ENCODE assay signal across 8 cellular contexts in the genomic region with DNA sequence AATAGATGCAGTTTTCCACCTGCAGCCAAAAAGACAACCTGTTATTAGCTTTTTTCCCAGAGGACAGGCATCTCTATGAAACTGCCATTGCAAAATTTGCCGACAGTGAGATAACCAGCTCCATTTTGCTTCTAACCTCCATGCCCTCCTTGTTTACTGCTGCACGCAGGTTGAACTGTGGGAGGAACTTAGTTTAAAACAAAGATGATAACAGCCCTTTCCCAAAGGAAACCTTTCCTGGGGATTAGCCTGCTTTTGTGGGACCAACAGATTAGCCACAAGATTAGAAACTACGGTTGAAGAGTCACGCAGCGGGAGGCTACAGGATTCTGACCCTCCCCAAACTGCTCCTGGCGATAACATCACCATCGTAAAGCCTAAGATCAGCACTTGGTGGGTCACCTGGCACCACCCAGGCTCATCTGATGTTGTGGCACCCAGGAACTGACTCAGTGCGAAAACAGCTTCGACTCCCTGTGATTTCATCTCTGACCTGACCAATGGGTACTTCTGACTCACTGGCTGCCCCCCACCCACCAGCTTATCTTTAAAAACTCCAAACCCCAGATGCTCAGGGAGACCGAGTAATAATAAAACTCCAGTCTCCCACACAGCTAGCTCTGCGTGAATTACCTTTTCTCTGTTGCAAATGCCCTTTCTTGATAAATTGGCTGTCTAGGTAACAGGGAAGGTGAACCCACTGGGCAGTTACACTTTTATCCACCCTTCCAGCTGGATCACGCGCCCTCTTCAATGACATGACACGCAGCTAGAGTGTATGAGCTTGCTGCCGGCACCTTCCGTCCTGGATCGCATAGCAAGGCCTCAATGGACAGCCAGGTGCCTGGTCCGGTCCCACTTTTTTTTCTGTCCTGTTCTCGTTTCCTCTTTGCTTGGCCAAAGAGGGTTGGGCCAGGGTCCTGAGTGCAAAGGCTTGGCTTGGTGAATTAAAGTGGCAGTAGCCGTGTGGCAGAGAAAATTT. TPM values are rescaled to one million over a fixed set of nuclear protein-coding genes. Genes with fewer than 3 reads are reported as not detected.
DNase-seq lines count a peak whose midpoint lies in the region; ATAC-seq and TF ChIP-seq lines count a peak whose summit lies in the region.

No MANE protein-coding gene starts in this region.

- intact Hi-C loops in right lobe of liver (cut with DNase I), result loop anchor here in 1 of 2 donors (10.0 kb wide), 1 partner anchor 171 kb away; no protein-coding TSS in a partner anchor

- no peaks in the 10 kb centered on the region for H3K9me3 Mint-ChIP-seq in stimulated activated memory B cell treated with anti-CD40 and anti-IgM and Interleukin-4, amounts not matched to agents 10 μg/mL and 1 μg/mL and 100 μg/mL, for 72 hours

- TF ChIP-seq CTCF in RWPE2 (IDR thresholded peaks at IDR 0.05; ENCODE audit: poor library complexity, severe bottlenecking), result no peak
- TF ChIP-seq CTCF in astrocyte of the cerebellum (IDR thresholded peaks at IDR 0.05; ENCODE audit: low read depth, low read length, missing control alignments), result no peak
- TF ChIP-seq CTCF in right lobe of liver (IDR thresholded peaks at IDR 0.05), result no peak

- H3K4me1 Mint-ChIP-seq in stimulated activated memory B cell treated with anti-CD40 and anti-IgM and Interleukin-4, amounts not matched to agents 10 μg/mL and 1 μg/mL and 100 μg/mL, for 72 hours, result peaks cover 64% of the 10 kb centered on the region

- H3K4me3 Mint-ChIP-seq in stimulated activated memory B cell treated with anti-CD40 and anti-IgM and Interleukin-4, amounts not matched to agents 10 μg/mL and 1 μg/mL and 100 μg/mL, for 72 hours, result peak overlapping the region; percentile 87

- ATAC-seq in GM18505 (IDR thresholded peaks at IDR 0.05; ENCODE audit: unreplicated experiment), result no peak
- ATAC-seq in RWPE2 (ENCODE audit: low read depth), result peak; percentile 48
- no peak for ATAC-seq in right lobe of liver
- ATAC-seq in stimulated activated memory B cell treated with anti-CD40 and anti-IgM and Interleukin-4, amounts not matched to agents 10 μg/mL and 1 μg/mL and 100 μg/mL, for 72 hours, result peak; percentile 32
- ATAC-seq in GM18867 (IDR thresholded peaks at IDR 0.05; ENCODE audit: unreplicated experiment), result no peak
- ATAC-seq in GM18907 (IDR thresholded peaks at IDR 0.05; ENCODE audit: unreplicated experiment), result no peak

- H3K27me3 ChIP-seq in RWPE2 (ENCODE audit: insufficient read depth, poor library complexity, severe bottlenecking) (no peaks in the 10 kb centered on the region), right lobe of liver (no peaks in the 10 kb centered on the region)

- H3K36me3 ChIP-seq in RWPE2 (ENCODE audit: low read depth) (peaks cover 53% of the 10 kb centered on the region), right lobe of liver (peaks cover 0 to 34% (median 19%) of the 10 kb centered on the region in 4 donors)

- H3K27ac ChIP-seq in RWPE2 (ENCODE audit: poor library complexity, severe bottlenecking) (peak overlapping the region; percentile 96), right lobe of liver (peak overlapping the region in 1 of 3 donors; percentile 83)

- 69% methylated on average over 17 of the region's 20 CpGs for WGBS in right lobe of liver (ENCODE audit: insufficient coverage, low coverage, low lambda C conversion rate, missing lambda C conversion rate)

- peak; percentile 90 for DNase-seq in RWPE2 (ENCODE audit: low spot score)
- DNase-seq in astrocyte of the cerebellum (ENCODE audit: low read depth), result no peak
- peak; percentile 15 to 42 (median 41) for DNase-seq in right lobe of liver
- no peak for DNase-seq in SHP77 (lab: John Stamatoyannopoulos, UW)

- H3K36me3 Mint-ChIP-seq in stimulated activated memory B cell treated with anti-CD40 and anti-IgM and Interleukin-4, amounts not matched to agents 10 μg/mL and 1 μg/mL and 100 μg/mL, for 72 hours, result peaks cover 54% of the 10 kb centered on the region

- H3K27me3 Mint-ChIP-seq in stimulated activated memory B cell treated with anti-CD40 and anti-IgM and Interleukin-4, amounts not matched to agents 10 μg/mL and 1 μg/mL and 100 μg/mL, for 72 hours, result no peaks in the 10 kb centered on the region

- H3K4me1 ChIP-seq in RWPE2 (ENCODE audit: insufficient read depth, poor library complexity, severe bottlenecking) (peaks cover 20% of the 10 kb centered on the region), right lobe of liver (peaks cover 0 to 5% (median 2%) of the 10 kb centered on the region in 4 donors)

- in situ Hi-C loops in astrocyte of the cerebellum (cut with HindIII; ENCODE audit: low sequenced_read_pairs), result loop anchor here (5.0 kb wide), 1 partner anchor 56 kb away; no protein-coding TSS in a partner anchor

- peak overlapping the region; percentile 94 for H3K4me3 ChIP-seq in RWPE2 (ENCODE audit: severe bottlenecking)
- H3K4me3 ChIP-seq in astrocyte of the cerebellum (ENCODE audit: low read depth, low read length), result peak overlapping the region; percentile 91
- peak overlapping the region; percentile 95 to 100 (median 99) for H3K4me3 ChIP-seq in right lobe of liver

- H3K9me3 ChIP-seq in RWPE2 (ENCODE audit: severe bottlenecking) (no peaks in the 10 kb centered on the region), right lobe of liver (no peaks in the 10 kb centered on the region)

- peak overlapping the region; percentile 86 for H3K27ac Mint-ChIP-seq in stimulated activated memory B cell treated with anti-CD40 and anti-IgM and Interleukin-4, amounts not matched to agents 10 μg/mL and 1 μg/mL and 100 μg/mL, for 72 hours

- peak; percentile 60 for TF ChIP-seq POLR2A in GM18505 (IDR thresholded peaks at IDR 0.05; ENCODE audit: borderline replicate concordance, extremely low read depth, insufficient read depth, insufficient read length)
- no peak for TF ChIP-seq POLR2A in right lobe of liver (IDR thresholded peaks at IDR 0.05)

RNA-seq across cellular contexts. Expression of a gene that starts 27.2 kb away (rescaled TPM):
- total RNA-seq in right lobe of liver, result 10 to 100 TPM; 16.1 to 24.7 (median 19.5) TPM

RNA-seq across cellular contexts. Expression of a gene that starts 27.3 kb away (rescaled TPM):
- 1 to 10 TPM; 1.0 to 4.3 (median 2.8) TPM for total RNA-seq in right lobe of liver

Comparison
In these comparisons a context has a peak if more than half of its experiments do, and no peak if none do; other contexts are left out.
1. ATAC-seq: peak in RWPE2 (single experiment) and stimulated activated memory B cell treated with anti-CD40 and anti-IgM and Interleukin-4, amounts not matched to agents 10 μg/mL and 1 μg/mL and 100 μg/mL, for 72 hours (single experiment); none in GM18505 (single experiment), right lobe of liver (0 of 4), GM18867 (single experiment) and GM18907 (single experiment).
2. DNase-seq: peak in RWPE2 (single experiment) and right lobe of liver (3 of 3); none in astrocyte of the cerebellum (single experiment) and SHP77 (0 of 2).
3. Peak in every context shown above with its lines, with median percentiles within 50 percentile points of each other: H3K4me3 ChIP-seq.